In the genomic region with DNA sequence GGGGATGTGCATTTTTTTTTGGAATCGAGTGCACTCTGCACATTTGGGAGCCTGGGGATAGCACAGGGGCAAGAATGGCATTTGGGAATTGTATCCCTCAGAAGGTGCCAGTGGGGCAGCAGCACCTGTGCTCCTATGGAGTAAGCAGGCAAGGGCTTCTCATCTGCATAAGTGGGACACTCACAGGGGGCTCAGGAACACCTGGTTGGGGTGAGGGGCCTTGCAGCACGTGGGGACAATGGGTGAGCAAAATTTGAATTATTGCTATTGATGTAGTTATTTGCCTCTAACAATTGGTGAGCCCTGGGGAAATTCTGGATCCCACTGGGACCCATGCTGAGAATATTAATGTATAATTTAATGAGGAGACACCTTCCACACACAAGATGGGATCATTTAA, we compare ENCODE assay signal across 1 cellular context.
TF ChIP-seq lines count a peak whose summit lies in the region.

No MANE protein-coding gene starts in this region.

TF ChIP-seq in HepG2, 621 proteins besides CTCF, POLR2A, EP300 and RAD21 (continued from another document):
- 0 out of 2 replicates have a peak, but pooled peaks have one; percentile 37 for TF ChIP-seq MYPOP (CRISPR knock-in tag; IDR thresholded peaks at IDR 0.05)
TF ChIP-seq in HepG2: peak in this region for 7.
